8 cellular contexts compared by ENCODE assay signal in the genomic region with DNA sequence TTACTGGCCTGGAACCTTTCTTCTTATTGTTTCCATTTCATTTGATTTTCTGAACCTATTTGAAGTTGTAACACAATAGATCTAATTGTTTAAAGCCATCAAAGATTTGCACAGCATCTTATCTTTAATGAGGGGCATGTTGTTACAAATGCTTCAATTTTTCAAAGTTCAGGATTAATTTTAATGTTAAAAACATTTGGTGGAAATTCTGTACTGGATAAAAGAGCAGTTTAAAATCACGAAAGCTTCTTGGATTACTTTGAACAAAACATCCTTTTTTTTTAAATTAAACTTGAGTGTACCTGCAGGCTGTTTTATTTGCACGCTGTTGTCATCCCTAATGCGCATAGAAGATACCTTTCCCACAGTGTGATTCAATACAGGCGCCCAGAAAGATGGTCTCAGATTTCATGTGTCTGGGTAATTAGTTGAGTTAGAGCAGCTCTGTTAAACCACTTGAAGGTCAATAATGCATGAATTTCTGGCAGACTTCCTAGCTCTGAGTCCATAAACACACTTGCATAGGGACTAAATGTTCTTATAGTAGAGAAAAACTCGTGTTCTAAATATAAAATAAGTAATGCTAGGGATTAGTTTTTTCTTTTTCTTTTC. TPM values are rescaled to one million over a fixed set of nuclear protein-coding genes. Genes with fewer than 3 reads are reported as not detected.
DNase-seq lines count a peak whose midpoint lies in the region; ATAC-seq, FAIRE-seq and TF ChIP-seq lines count a peak whose summit lies in the region.

No MANE protein-coding gene starts in this region.

- no peaks in the 10 kb centered on the region for H3K4me1 ChIP-seq in naive thymus-derived CD4-positive, alpha-beta T cell (ENCODE audit: control insufficient read depth in 2 of 2, insufficient read depth in 2 of 2, low read length in 2 of 2)

- no peak overlapping the region for H3K27ac ChIP-seq in naive thymus-derived CD4-positive, alpha-beta T cell (ENCODE audit: low read depth, low read length)

- no peak for ATAC-seq in naive thymus-derived CD4-positive, alpha-beta T cell

- H3K27me3 Mint-ChIP-seq in nephron (ENCODE audit: low read depth) = no peaks in the 10 kb centered on the region
- H3K27me3 Mint-ChIP-seq in naive thymus-derived CD4-positive, alpha-beta T cell = no peaks in the 10 kb centered on the region

- H3K9me3 Mint-ChIP-seq in nephron = peaks cover 8% of the 10 kb centered on the region
- peaks cover 0 to 13% (median 0%) of the 10 kb centered on the region in 11 donors for H3K9me3 Mint-ChIP-seq in naive thymus-derived CD4-positive, alpha-beta T cell

- peak overlapping the region in 2 of 3 experiments; percentile 26 to 50 for H3K4me3 Mint-ChIP-seq in nephron
- H3K4me3 Mint-ChIP-seq in naive thymus-derived CD4-positive, alpha-beta T cell = no peak overlapping the region

- FAIRE-seq in bronchial epithelial cell (lab: Jason Lieb, UNC) (no peak), D721Med (lab: Jason Lieb, UNC) (no peak)

- no peaks in the 10 kb centered on the region for H3K36me3 ChIP-seq in bronchial epithelial cell (ENCODE audit: control insufficient read depth, insufficient read depth, low read length)
- H3K36me3 ChIP-seq in naive thymus-derived CD4-positive, alpha-beta T cell (ENCODE audit: control insufficient read depth in 2 of 3, insufficient read depth in 3 of 3, low read length in 3 of 3) = no peaks in the 10 kb centered on the region

- intact Hi-C loops in naive thymus-derived CD4-positive, alpha-beta T cell (cut with micrococcal nuclease) = no loop called here

- peaks cover 5% of the 10 kb centered on the region for H3K36me3 Mint-ChIP-seq in nephron (ENCODE audit: low read depth)
- H3K36me3 Mint-ChIP-seq in naive thymus-derived CD4-positive, alpha-beta T cell = peaks cover 0 to 7% (median 5%) of the 10 kb centered on the region in 5 donors

- peaks cover 42% of the 10 kb centered on the region for H3K4me1 Mint-ChIP-seq in nephron
- peaks cover 0 to 13% (median 7%) of the 10 kb centered on the region in 7 donors for H3K4me1 Mint-ChIP-seq in naive thymus-derived CD4-positive, alpha-beta T cell

- no peaks in the 10 kb centered on the region for H3K9me3 ChIP-seq in naive thymus-derived CD4-positive, alpha-beta T cell (ENCODE audit: control insufficient read depth in 2 of 3, low read length in 3 of 3)

- DNase-seq in D341Med (ENCODE audit: low spot score) = peak; percentile 23
- peak; percentile 76 to 97 for DNase-seq in NCI-H2081 (lab: John Stamatoyannopoulos, UW)
- DNase-seq in bronchial epithelial cell (ENCODE audit: low read depth) = peak; percentile 29
- no peak for DNase-seq in hepatic stellate cell (ENCODE audit: low spot score)
- no peak for DNase-seq in naive thymus-derived CD4-positive, alpha-beta T cell
- DNase-seq in HPDE6-E6E7 (ENCODE audit: extremely low spot score) = no peak
- no peak for DNase-seq in D721Med (ENCODE audit: insufficient read length, low spot score)

- peak overlapping the region; percentile 86 to 95 (median 93) for H3K27ac Mint-ChIP-seq in nephron
- H3K27ac Mint-ChIP-seq in naive thymus-derived CD4-positive, alpha-beta T cell = peak overlapping the region in 2 of 9 donors; percentile 45 to 57

- POLR2A ChIA-PET in naive thymus-derived CD4-positive, alpha-beta T cell (lab: Charles Lee) = no interaction called here

- CTCF ChIA-PET in naive thymus-derived CD4-positive, alpha-beta T cell (lab: Charles Lee) = no interaction called here

- TF ChIP-seq CTCF in bronchial epithelial cell (IDR thresholded peaks at IDR 0.05; ENCODE audit: insufficient read depth, low read length, severe bottlenecking) (no peak), nephron (IDR thresholded peaks at IDR 0.05; ENCODE audit: unreplicated experiment in 3 of 3) (no peak), D721Med (IDR thresholded peaks at IDR 0.05; ENCODE audit: insufficient read depth, missing control alignments) (no peak)

- H3K4me3 ChIP-seq in bronchial epithelial cell (ENCODE audit: low read depth, low read length) = no peak overlapping the region
- no peak overlapping the region for H3K4me3 ChIP-seq in naive thymus-derived CD4-positive, alpha-beta T cell (ENCODE audit: low read length)

- H3K27me3 ChIP-seq in bronchial epithelial cell (ENCODE audit: control insufficient read depth, insufficient read depth, low read length) = no peaks in the 10 kb centered on the region
- H3K27me3 ChIP-seq in naive thymus-derived CD4-positive, alpha-beta T cell (ENCODE audit: control insufficient read depth in 2 of 2, insufficient read depth in 2 of 2, low read length in 2 of 2) = no peaks in the 10 kb centered on the region

RNA-seq across cellular contexts. Expression of gene DDX50, which starts 29.3 kb away (rescaled TPM):
- total RNA-seq in bronchial epithelial cell = 47.9 and 73.7 TPM in 2 replicates
- 10 to 100 TPM; 28.3 to 49.3 (median 47.5) TPM for total RNA-seq in naive thymus-derived CD4-positive, alpha-beta T cell
- polyA plus RNA-seq in naive thymus-derived CD4-positive, alpha-beta T cell = 10 to 100 TPM; 38.6 to 41.6 TPM

RNA-seq across cellular contexts. Expression of gene STOX1, which starts 44.5 kb away (rescaled TPM):
- total RNA-seq in bronchial epithelial cell = under 0.01 TPM in 1 of 2 replicates, not detected in the other
- total RNA-seq in naive thymus-derived CD4-positive, alpha-beta T cell = 1 to 10 TPM in 2 of 5 experiments, under 1 TPM in 3; 0.29 to 1.2 (median 0.79) TPM
- 1 to 10 TPM in 1 of 2 donors, under 1 TPM in 1; 0.76 to 1.4 TPM for polyA plus RNA-seq in naive thymus-derived CD4-positive, alpha-beta T cell

Comparison
In these comparisons a context has a peak if more than half of its experiments do, and no peak if none do; other contexts are left out.
1. DNase-seq: peak in D341Med (single experiment), NCI-H2081 (2 of 2) and bronchial epithelial cell (single experiment); none in hepatic stellate cell (single experiment), naive thymus-derived CD4-positive, alpha-beta T cell (0 of 9), HPDE6-E6E7 (single experiment) and D721Med (single experiment).
2. H3K4me3 Mint-ChIP-seq: peak in nephron (2 of 3); none in naive thymus-derived CD4-positive, alpha-beta T cell (0 of 10).